ENCODE assay signal across 1 cellular context in genomic region chr11:43537831-43538230, GRCh38.
TF ChIP-seq lines count a peak whose summit lies in the region.

No MANE protein-coding gene starts in this region.

TF ChIP-seq in H1, 55 proteins besides CTCF, POLR2A, EP300 and RAD21:
- TF ChIP-seq TAF1 (IDR thresholded peaks at IDR 0.05; ENCODE audit: low read depth, low read length) (no peak), ATF3 (IDR thresholded peaks at IDR 0.05; ENCODE audit: insufficient read depth, low read depth, low read length) (no peak), SIRT6 (IDR thresholded peaks at IDR 0.05; ENCODE audit: low read length) (no peak), RNF2 (IDR thresholded peaks at IDR 0.05; ENCODE audit: borderline replicate concordance, low read depth, low read length, missing control alignments, poor library complexity, severe bottlenecking) (no peak), ZNF274 (IDR thresholded peaks at IDR 0.05; ENCODE audit: borderline replicate concordance, extremely low read depth, low read length) (no peak)
